28 cellular contexts compared by ENCODE assay signal in the genomic region with DNA sequence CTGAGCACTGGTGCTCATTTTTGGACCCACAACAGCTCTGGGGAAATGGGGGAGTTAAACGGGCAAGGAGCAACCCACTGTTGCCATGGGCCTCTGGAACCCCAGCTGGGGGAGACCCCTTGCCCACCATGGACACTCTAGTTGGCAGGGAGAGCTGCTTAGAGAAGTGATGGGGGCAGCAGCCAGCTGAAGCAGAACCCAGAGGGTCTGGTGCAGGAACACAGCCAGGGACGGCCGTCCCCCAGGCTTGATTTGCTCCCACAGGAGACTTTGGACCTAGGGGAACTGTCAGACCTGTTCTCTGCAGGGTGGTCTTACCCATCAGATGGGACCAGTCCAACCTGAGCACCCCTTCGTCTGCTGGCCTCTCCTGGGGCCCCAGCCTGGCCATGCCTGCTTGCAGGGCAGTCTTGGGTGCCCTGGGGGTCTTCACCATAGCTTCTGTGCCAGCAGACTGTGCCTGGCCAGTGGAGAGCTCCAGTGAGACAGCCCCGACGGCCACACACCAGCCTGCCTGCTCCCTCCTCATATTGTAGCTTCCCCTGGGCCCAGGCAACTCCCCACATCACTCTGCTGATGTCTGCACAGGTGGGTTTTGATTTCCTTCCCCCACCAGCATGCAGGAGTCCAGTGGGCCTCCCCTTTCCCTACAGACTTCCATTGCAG. TPM values are rescaled to one million over a fixed set of nuclear protein-coding genes. Genes with fewer than 3 reads are reported as not detected.
DNase-seq lines count a peak whose midpoint lies in the region; ATAC-seq, FAIRE-seq and TF ChIP-seq lines count a peak whose summit lies in the region.
"Had no signal": no experiment of that assay in that cellular context is flagged by ENCODE, and none has a peak within 500 bp of the region (broad histone marks: within the 10 kb centered on the region; RNA-seq: fewer than 3 reads in every experiment).

No MANE protein-coding gene starts in this region.

- H3K9ac ChIP-seq in H1 (replicated peaks in 1 of 4; ENCODE audit: extremely low read depth in 1 of 4, low read depth in 3 of 4, low read length in 3 of 4), result no peak overlapping the region; a peak in 1 of 7 replicates

- no peaks in the 10 kb centered on the region for H3K4me1 Mint-ChIP-seq in WTC11
- H3K4me1 Mint-ChIP-seq in activated T-helper 2 cell treated with anti-CD3 and anti-CD28 coated beads, Interferon-gamma antibody, Interleukin-2, Interleukin-4, amounts not matched to agents 10 μg/mL and 5 μg/mL and 100 μg/mL, durations not matched to agents 14 hours and 24 hours and 36 hours (ENCODE audit: low read depth), result peaks cover 6% of the 10 kb centered on the region
- H3K4me1 Mint-ChIP-seq: T-helper 17 cell had no signal

- 87% methylated on average over 6 of the region's 6 CpGs; no CpG with 5 or more reads in 1 of the 2 experiments for WGBS in H1 (ENCODE audit: extremely low coverage in 1 of 2, insufficient coverage in 1 of 2, insufficient read length in 1 of 2, insufficient replicate concordance in 2 of 2, low coverage in 1 of 2, low lambda C conversion rate in 2 of 2, missing lambda C conversion rate in 1 of 2), 2 experiments
- 92 to 96% methylated on average over 6 of the region's 6 CpGs for WGBS in aorta, 2 donors

- no peaks in the 10 kb centered on the region; the same call in 1 of the 2 replicates for H3K27me3 Mint-ChIP-seq in WTC11 (ENCODE audit: low read depth)
- peaks cover 21% of the 10 kb centered on the region for H3K27me3 Mint-ChIP-seq in activated T-helper 2 cell treated with anti-CD3 and anti-CD28 coated beads, Interferon-gamma antibody, Interleukin-2, Interleukin-4, amounts not matched to agents 10 μg/mL and 5 μg/mL and 100 μg/mL, durations not matched to agents 14 hours and 24 hours and 36 hours (ENCODE audit: low read depth)
- H3K27me3 Mint-ChIP-seq: progenitor cell of endocrine pancreas, T-helper 17 cell had no signal

- no peak overlapping the region for H3K27ac Mint-ChIP-seq in WTC11
- H3K27ac Mint-ChIP-seq in activated T-helper 2 cell treated with anti-CD3 and anti-CD28 coated beads, Interferon-gamma antibody, Interleukin-2, Interleukin-4, amounts not matched to agents 10 μg/mL and 5 μg/mL and 100 μg/mL, durations not matched to agents 14 hours and 24 hours and 36 hours, result no peak overlapping the region
- H3K27ac Mint-ChIP-seq: activated CD4-positive, alpha-beta T cell treated with anti-CD3 and anti-CD28 coated beads, Interleukin-2, amount 10 ng/mL, durations not matched to agents 24 days and 14 days; progenitor cell of endocrine pancreas; T-helper 17 cell had no signal

- no peak overlapping the region for H2BK120ac ChIP-seq in H1 (replicated peaks; ENCODE audit: low read depth, low read length)

- H4K5ac ChIP-seq in H1 (ENCODE audit: insufficient read length, low read depth, low read length), result no peak overlapping the region

- TF ChIP-seq EP300 in H1 (IDR thresholded peaks at IDR 0.05; ENCODE audit: borderline replicate concordance in 1 of 2, low read depth in 2 of 2, low read length in 2 of 2), result no peak

- H3K36me3 Mint-ChIP-seq in WTC11, result peaks cover 31% of the 10 kb centered on the region
- H3K36me3 Mint-ChIP-seq in activated T-helper 2 cell treated with anti-CD3 and anti-CD28 coated beads, Interferon-gamma antibody, Interleukin-2, Interleukin-4, amounts not matched to agents 10 μg/mL and 5 μg/mL and 100 μg/mL, durations not matched to agents 14 hours and 24 hours and 36 hours (ENCODE audit: low read depth), result peaks cover 3% of the 10 kb centered on the region

- no peaks in the 10 kb centered on the region for H3K9me3 ChIP-seq in right atrium auricular region
- no peaks in the 10 kb centered on the region for H3K9me3 ChIP-seq in H1 (ENCODE audit: insufficient read depth in 2 of 2, low read depth in 1 of 2, low read length in 1 of 2)
- H3K9me3 ChIP-seq in aorta (ENCODE audit: control insufficient read depth, low read length), result no peaks in the 10 kb centered on the region
- H3K9me3 ChIP-seq: gastrocnemius medialis had no signal

- no peak for TF ChIP-seq POLR2A in H1 (IDR thresholded peaks at IDR 0.05; ENCODE audit: control extremely low read depth in 1 of 2, low read depth in 2 of 2, low read length in 2 of 2)

- TF ChIP-seq RAD21 in H1 (IDR thresholded peaks at IDR 0.05 in 1 of 2, conservative IDR thresholded peaks at IDR 0.05 in 1 of 2; ENCODE audit: low read depth in 2 of 2, low read length in 2 of 2), result no peak

- no peaks in the 10 kb centered on the region for H3K4me1 ChIP-seq in right atrium auricular region
- H3K4me1 ChIP-seq in H1 (replicated peaks in 1 of 4; ENCODE audit: control insufficient read depth in 3 of 4, insufficient read depth in 4 of 4, low read length in 3 of 4), result no peaks in the 10 kb centered on the region
- no peaks in the 10 kb centered on the region for H3K4me1 ChIP-seq in aorta (ENCODE audit: control insufficient read depth in 1 of 2, insufficient read depth in 2 of 2, low read length in 2 of 2)
- H3K4me1 ChIP-seq: gastrocnemius medialis, SJSA1 had no signal

- H2BK15ac ChIP-seq in H1 (ENCODE audit: low read length), result no peak overlapping the region

- CTCF ChIA-PET in H1 (lab: Charles Lee; ENCODE audit: partially characterized antibody), result interaction anchor here (0.7 to 1.5 kb wide), 3 partner anchors 30 to 76 kb away, joined by 3 read pairs; no protein-coding TSS in a partner anchor
- CTCF ChIA-PET in WTC11 (lab: Charles Lee), result interaction anchor here (1.3 to 2.0 kb wide), 3 partner anchors 9 to 29 kb away, joined by 5 to 7 read pairs (median 6); no protein-coding TSS in a partner anchor

- TF ChIP-seq CTCF in right atrium auricular region (IDR thresholded peaks at IDR 0.05) (no peak), H1 (IDR thresholded peaks at IDR 0.05; ENCODE audit: control extremely low read depth in 1 of 3, insufficient read depth in 1 of 3, low read depth in 1 of 3, low read length in 3 of 3) (no peak), omental fat pad (IDR thresholded peaks at IDR 0.05) (no peak), WTC11 (IDR thresholded peaks at IDR 0.05) (no peak)

- no peaks in the 10 kb centered on the region for H3K36me3 ChIP-seq in right atrium auricular region
- H3K36me3 ChIP-seq in H1 (ENCODE audit: control insufficient read depth in 2 of 4, insufficient read depth in 4 of 4, low read length in 3 of 4), result no peaks in the 10 kb centered on the region; a peak in 1 of 8 replicates
- no peaks in the 10 kb centered on the region for H3K36me3 ChIP-seq in aorta (ENCODE audit: control insufficient read depth in 1 of 2, insufficient read depth in 2 of 2, low read length in 1 of 2)
- H3K36me3 ChIP-seq: brain microvascular endothelial cell, gastrocnemius medialis, SJSA1 had no signal

- H3K79me2 ChIP-seq in H1 (ENCODE audit: control insufficient read depth in 1 of 2, insufficient read depth in 2 of 2, low read length in 2 of 2), result peaks cover 0 to 39% of the 10 kb centered on the region in 2 experiments; a peak in 2 of 4 replicates

- H3K4me3 Mint-ChIP-seq in WTC11, result no peak overlapping the region
- H3K4me3 Mint-ChIP-seq in activated T-helper 2 cell treated with anti-CD3 and anti-CD28 coated beads, Interferon-gamma antibody, Interleukin-2, Interleukin-4, amounts not matched to agents 10 μg/mL and 5 μg/mL and 100 μg/mL, durations not matched to agents 14 hours and 24 hours and 36 hours (ENCODE audit: low read depth), result no peak overlapping the region
- H3K4me3 Mint-ChIP-seq: activated CD4-positive, alpha-beta T cell treated with anti-CD3 and anti-CD28 coated beads, Interleukin-2, amount 10 ng/mL, durations not matched to agents 24 days and 14 days; neural crest cell; T-helper 17 cell had no signal

- no peak overlapping the region for H3K4ac ChIP-seq in H1 (replicated peaks; ENCODE audit: insufficient read length, low read depth, low read length)

- H3K23me2 ChIP-seq in H1 (ENCODE audit: low read depth, low read length), result no peaks in the 10 kb centered on the region

- intact Hi-C loops in left cardiac atrium (cut with DNase I) (no loop called here), aorta (cut with DNase I) (no loop called here)
- intact Hi-C loops in activated T-helper 2 cell treated with anti-CD3 and anti-CD28 coated beads, Interferon-gamma antibody, Interleukin-2, Interleukin-4, amounts not matched to agents 10 μg/mL and 5 μg/mL and 100 μg/mL, durations not matched to agents 14 hours and 24 hours and 36 hours (cut with micrococcal nuclease), result no loop called here

- no peak for ATAC-seq in left cardiac atrium
- no peak for ATAC-seq in omental fat pad (ENCODE audit: low FRiP score)
- no peak for ATAC-seq in aorta (ENCODE audit: low FRiP score)
- ATAC-seq in WTC11, result no peak
- ATAC-seq: gastrocnemius medialis, Panc1, T-helper 17 cell had no signal

- peaks cover 0 to 9% of the 10 kb centered on the region in 2 experiments for H4K20me1 ChIP-seq in H1 (replicated peaks in 1 of 2; ENCODE audit: control insufficient read depth in 1 of 2, insufficient read depth in 2 of 2, low read length in 2 of 2)

- H2BK12ac ChIP-seq in H1 (ENCODE audit: low read depth, low read length), result no peak overlapping the region

- H3K18ac ChIP-seq in H1 (ENCODE audit: extremely low read depth, low read length), result no peak overlapping the region

- H2AK5ac ChIP-seq in H1 (ENCODE audit: low read depth, low read length), result 0 out of 2 replicates have a peak overlapping the region, but pooled peaks have one; percentile 24

- peak; percentile 18 for DNase-seq in right atrium auricular region (ENCODE audit: low spot score)
- DNase-seq in left cardiac atrium, result no peak
- no peak for DNase-seq in H1 (ENCODE audit: low read depth in 1 of 2, low spot score in 2 of 2)
- peak; percentile 5 for DNase-seq in omental fat pad (ENCODE audit: low spot score)
- DNase-seq in aorta, result peak; percentile 24 to 36
- no peak for DNase-seq in WTC11 (ENCODE audit: low spot score)
- DNase-seq in activated T-helper 2 cell treated with anti-CD3 and anti-CD28 coated beads, Interferon-gamma antibody, Interleukin-2, Interleukin-4, amounts not matched to agents 10 μg/mL and 5 μg/mL and 100 μg/mL, durations not matched to agents 14 hours and 24 hours and 36 hours (ENCODE audit: low spot score), result no peak
- DNase-seq in UCSD-AML1 (lab: John Stamatoyannopoulos, UW; ENCODE audit: unreplicated experiment), result no peak
- DNase-seq: ACHN; activated CD4-positive, alpha-beta T cell treated with anti-CD3 and anti-CD28 coated beads, Interleukin-2, amount 10 ng/mL, durations not matched to agents 24 days and 14 days; activated gamma-delta T cell; brain microvascular endothelial cell; DMS79 treated with DMSO at 0.1 percent for 48 hours; gastrocnemius medialis; HCEC 1CT; hypothalamus; Kasumi-1; NCI-H2171; NCI-H524 treated with DMSO at 0.1 percent for 48 hours; NK-92 treated with Interleukin-12 subunit alpha and Interleukin-12 subunit beta, amount 100 ng/mL, for 24 hours; T-helper 17 cell had no signal

- no peak overlapping the region for H3K4me3 ChIP-seq in right atrium auricular region
- no peak overlapping the region for H3K4me3 ChIP-seq in H1 (ENCODE audit: extremely low read depth in 1 of 4, insufficient read depth in 2 of 4, low read depth in 3 of 4, low read length in 4 of 4)
- H3K4me3 ChIP-seq in aorta (ENCODE audit: low read length in 2 of 2), result no peak overlapping the region
- H3K4me3 ChIP-seq: gastrocnemius medialis, SJSA1 had no signal

- no peak for FAIRE-seq in H1 (lab: Jason Lieb, UNC)
- FAIRE-seq: colon had no signal

- H4K8ac ChIP-seq in H1 (ENCODE audit: extremely low read depth, insufficient read depth, low read length), result no peak overlapping the region

- H2BK5ac ChIP-seq in H1 (ENCODE audit: low read depth, low read length), result no peak overlapping the region; the same call in 1 of the 2 replicates

- no peak overlapping the region for H3K4me2 ChIP-seq in H1 (ENCODE audit: insufficient read depth in 1 of 2, low read depth in 2 of 2, low read length in 2 of 2)

- no peak overlapping the region for H4K91ac ChIP-seq in H1 (replicated peaks; ENCODE audit: insufficient read length, low read length)

- H3K14ac ChIP-seq in H1 (ENCODE audit: insufficient read length), result no peak overlapping the region

- H3K27me3 ChIP-seq in right atrium auricular region (no peaks in the 10 kb centered on the region), H1 (replicated peaks in 1 of 4; ENCODE audit: control insufficient read depth in 3 of 4, extremely low read depth in 1 of 4, insufficient read depth in 3 of 4, low read length in 3 of 4) (no peaks in the 10 kb centered on the region), aorta (ENCODE audit: control insufficient read depth in 1 of 2, insufficient read depth in 2 of 2, low read length in 1 of 2) (no peaks in the 10 kb centered on the region)
- H3K27me3 ChIP-seq: brain microvascular endothelial cell, gastrocnemius medialis, SJSA1 had no signal

- no peak overlapping the region for H3K56ac ChIP-seq in H1 (replicated peaks; ENCODE audit: insufficient read length, low read depth, low read length)

- POLR2A ChIA-PET in H1 (lab: Charles Lee; ENCODE audit: partially characterized antibody), result interaction anchor here (1.0 kb wide), 1 partner anchor 13 kb away, joined by 3 read pairs; no protein-coding TSS in a partner anchor
- POLR2A ChIA-PET in WTC11 (lab: Charles Lee), result no interaction called here

- peaks cover 6% of the 10 kb centered on the region for H3K79me1 ChIP-seq in H1 (ENCODE audit: low read depth, low read length)

- H2AFZ ChIP-seq in H1 (ENCODE audit: low read length), result no peak overlapping the region

- H3K27ac ChIP-seq in right atrium auricular region (no peak overlapping the region), H1 (ENCODE audit: low read depth, low read length) (no peak overlapping the region), aorta (ENCODE audit: low read depth in 1 of 2, low read length in 2 of 2) (no peak overlapping the region)
- H3K27ac ChIP-seq: brain microvascular endothelial cell, gastrocnemius medialis, HL-60, SJSA1 had no signal

- peaks cover 39% of the 10 kb centered on the region for H3K9me3 Mint-ChIP-seq in WTC11
- H3K9me3 Mint-ChIP-seq in activated T-helper 2 cell treated with anti-CD3 and anti-CD28 coated beads, Interferon-gamma antibody, Interleukin-2, Interleukin-4, amounts not matched to agents 10 μg/mL and 5 μg/mL and 100 μg/mL, durations not matched to agents 14 hours and 24 hours and 36 hours, result peaks cover 34% of the 10 kb centered on the region

- no peak overlapping the region for H3K23ac ChIP-seq in H1 (ENCODE audit: insufficient read length)

- H2BK20ac ChIP-seq in H1 (ENCODE audit: low read length), result no peak overlapping the region

RNA-seq across cellular contexts. Expression of a gene that starts 11.3 kb away (rescaled TPM):
- total RNA-seq in right atrium auricular region, result 10 to 100 TPM in 1 of 2 donors, 1 to 10 TPM in 1; 8.7 to 12.5 TPM
- 10 to 100 TPM in 1 of 2 donors, 1 to 10 TPM in 1; 10.0 to 11.0 TPM for total RNA-seq in left cardiac atrium
- 49.4 and 50.0 TPM in 2 replicates for total RNA-seq in H1 (2021; fragmentation: NEBNext Ultra II Directional; extraction: Animal tissue kit (Norgen Biotek cat#: 25700))
- polyA plus RNA-seq in H1 (2011; rRNA removed), result 24.9 and 44.8 TPM in 2 replicates
- polyA plus RNA-seq in H1 (2011; cell fraction: cytosol; rRNA removed), result 16.4 TPM
- polyA plus RNA-seq in H1 (2011; cell fraction: nucleus; rRNA removed), result 43.3 TPM
- polyA plus RNA-seq in H1 (2012, experiment 1 of 2), result 38.0 to 56.9 TPM (median 53.3 TPM) in 4 replicates
- polyA plus RNA-seq in H1 (2012, experiment 2 of 2), result 50.4 TPM
- 48.1 TPM for polyA plus RNA-seq in H1 (2013, experiment 1 of 2)
- 48.0 TPM for polyA plus RNA-seq in H1 (2013, experiment 2 of 2)
- 6.2 and 7.1 TPM in 2 replicates for polyA minus RNA-seq in H1 (2011; rRNA and poly(A)+ RNA removed)
- polyA minus RNA-seq in H1 (2011; cell fraction: cytosol; rRNA and poly(A)+ RNA removed), result 30.3 TPM
- 21.2 TPM for polyA minus RNA-seq in H1 (2011; cell fraction: nucleus; rRNA and poly(A)+ RNA removed)
- 1 to 10 TPM in 3 of 4 donors, under 1 TPM in 1; 0.96 to 8.0 (median 2.8) TPM for total RNA-seq in omental fat pad
- total RNA-seq in aorta, result 10 to 100 TPM in 1 of 2 donors, 1 to 10 TPM in 1; 5.2 to 12.4 TPM
- 10 to 100 TPM in 1 of 2 donors, 1 to 10 TPM in 1; 2.4 to 47.9 TPM for polyA plus RNA-seq in aorta
- 56.5 to 61.7 TPM (median 57.6 TPM) in 3 replicates for total RNA-seq in WTC11 (2021)
- 13.9 and 14.7 TPM in 2 replicates for total RNA-seq in activated T-helper 2 cell treated with anti-CD3 and anti-CD28 coated beads, Interferon-gamma antibody, Interleukin-2, Interleukin-4, amounts not matched to agents 10 μg/mL and 5 μg/mL and 100 μg/mL, durations not matched to agents 14 hours and 24 hours and 36 hours

RNA-seq across cellular contexts. Expression of a gene that starts 17.6 kb away (rescaled TPM):
- under 1 TPM in 1 of 2 donors, not detected in 1; 0.24 TPM for total RNA-seq in right atrium auricular region
- total RNA-seq in left cardiac atrium, result 1 to 10 TPM in 1 of 2 donors, under 1 TPM in 1; 0.68 to 1.6 TPM
- 3.3 and 6.0 TPM in 2 replicates for total RNA-seq in H1 (2021; fragmentation: NEBNext Ultra II Directional; extraction: Animal tissue kit (Norgen Biotek cat#: 25700))
- 4.9 and 7.3 TPM in 2 replicates for polyA plus RNA-seq in H1 (2011; rRNA removed)
- polyA plus RNA-seq in H1 (2011; cell fraction: cytosol; rRNA removed), result 5.2 TPM
- 21.4 TPM for polyA plus RNA-seq in H1 (2011; cell fraction: nucleus; rRNA removed)
- 5.9 to 9.8 TPM (median 7.8 TPM) in 4 replicates for polyA plus RNA-seq in H1 (2012, experiment 1 of 2)
- polyA plus RNA-seq in H1 (2012, experiment 2 of 2), result 2.3 TPM
- 3.9 TPM for polyA plus RNA-seq in H1 (2013, experiment 1 of 2)
- 4.0 TPM for polyA plus RNA-seq in H1 (2013, experiment 2 of 2)
- 3.0 and 4.7 TPM in 2 replicates for polyA minus RNA-seq in H1 (2011; rRNA and poly(A)+ RNA removed)
- 6.4 TPM for polyA minus RNA-seq in H1 (2011; cell fraction: cytosol; rRNA and poly(A)+ RNA removed)
- 6.1 TPM for polyA minus RNA-seq in H1 (2011; cell fraction: nucleus; rRNA and poly(A)+ RNA removed)
- not detected for total RNA-seq in omental fat pad
- total RNA-seq in aorta, result 1 to 10 TPM; 1.1 to 2.6 TPM
- 1 to 10 TPM in 1 of 2 donors, under 1 TPM in 1; 0.50 to 8.7 TPM for polyA plus RNA-seq in aorta
- 6.1 to 9.6 TPM (median 9.5 TPM) in 3 replicates for total RNA-seq in WTC11 (2021)
- total RNA-seq in activated T-helper 2 cell treated with anti-CD3 and anti-CD28 coated beads, Interferon-gamma antibody, Interleukin-2, Interleukin-4, amounts not matched to agents 10 μg/mL and 5 μg/mL and 100 μg/mL, durations not matched to agents 14 hours and 24 hours and 36 hours, result 0.14 and 0.23 TPM in 2 replicates
- total RNA-seq: SJSA1, subcutaneous adipose tissue had no signal

RNA-seq across cellular contexts. Expression of a gene that starts 55.6 kb away (rescaled TPM):
- total RNA-seq in right atrium auricular region (10 to 100 TPM; 31.4 to 36.6 TPM), left cardiac atrium (10 to 100 TPM; 66.4 to 66.7 TPM), omental fat pad (100 to 1,000 TPM in 2 of 4 donors, 10 to 100 TPM in 2; 94.8 to 122 (median 108) TPM), aorta (10 to 100 TPM; 60.2 to 85.2 TPM), WTC11 (2021) (79.9 to 101 TPM (median 92.6 TPM) in 3 replicates)
- 96.1 and 102 TPM in 2 replicates for total RNA-seq in H1 (2021; fragmentation: NEBNext Ultra II Directional; extraction: Animal tissue kit (Norgen Biotek cat#: 25700))
- polyA plus RNA-seq in H1 (2011; rRNA removed) (123 and 139 TPM in 2 replicates), aorta (10 to 100 TPM in 1 of 2 donors, 1 to 10 TPM in 1; 9.3 to 52.0 TPM)
- 103 TPM for polyA plus RNA-seq in H1 (2011; cell fraction: cytosol; rRNA removed)
- 268 TPM for polyA plus RNA-seq in H1 (2011; cell fraction: nucleus; rRNA removed)
- 69.5 to 87.3 TPM (median 75.9 TPM) in 4 replicates for polyA plus RNA-seq in H1 (2012, experiment 1 of 2)
- polyA plus RNA-seq in H1 (2012, experiment 2 of 2), result 71.3 TPM
- polyA plus RNA-seq in H1 (2013, experiment 1 of 2), result 69.2 TPM
- 66.2 TPM for polyA plus RNA-seq in H1 (2013, experiment 2 of 2)
- 177 and 193 TPM in 2 replicates for polyA minus RNA-seq in H1 (2011; rRNA and poly(A)+ RNA removed)
- 56.7 TPM for polyA minus RNA-seq in H1 (2011; cell fraction: cytosol; rRNA and poly(A)+ RNA removed)
- polyA minus RNA-seq in H1 (2011; cell fraction: nucleus; rRNA and poly(A)+ RNA removed), result 69.8 TPM
- 28.5 and 30.5 TPM in 2 replicates for total RNA-seq in activated T-helper 2 cell treated with anti-CD3 and anti-CD28 coated beads, Interferon-gamma antibody, Interleukin-2, Interleukin-4, amounts not matched to agents 10 μg/mL and 5 μg/mL and 100 μg/mL, durations not matched to agents 14 hours and 24 hours and 36 hours

Comparison
In these comparisons a context has a peak if more than half of its experiments do, and no peak if none do; other contexts are left out.
1. DNase-seq: peak in right atrium auricular region (single experiment), omental fat pad (single experiment) and aorta (2 of 2); none in left cardiac atrium (single experiment), H1 (0 of 2), WTC11 (single experiment), activated T-helper 2 cell treated with anti-CD3 and anti-CD28 coated beads, Interferon-gamma antibody, Interleukin-2, Interleukin-4, amounts not matched to agents 10 μg/mL and 5 μg/mL and 100 μg/mL, durations not matched to agents 14 hours and 24 hours and 36 hours (single experiment) and UCSD-AML1 (single experiment).